In genomic region chr17:40363480-40363838, GRCh38 we compare ENCODE assay signal across 8 cellular contexts. TPM values are rescaled to one million over a fixed set of nuclear protein-coding genes. Genes with fewer than 3 reads are reported as not detected.
A peak's percentile ranks its signal among the peaks of the same experiment; 100 is the strongest.
DNase-seq lines count a peak whose midpoint lies in the region.

No MANE protein-coding gene starts in this region.

- H3K27ac Mint-ChIP-seq in activated T-cell treated with anti-CD3 and anti-CD28 coated beads, Interleukin-2, amount 50 U/mL, for 24 hours, result no peak overlapping the region
- H3K27ac Mint-ChIP-seq in activated T-helper 1 cell treated with anti-CD3 and anti-CD28 coated beads, Interleukin-12 subunit alpha, Interleukin-12 subunit beta, Interleukin-2, Interleukin-4 antibody, amounts not matched to agents 30 ng/mL and 10 ng/mL and 1 ng/mL, durations not matched to agents 14 hours and 24 hours and 36 hours, result no peak overlapping the region
- no peak overlapping the region for H3K27ac Mint-ChIP-seq in stimulated activated naive CD8-positive, alpha-beta T cell treated with anti-CD3 and anti-CD28 coated beads, Interleukin-15, Interleukin-2, amounts not matched to agents 100 ng/mL and 50 ng/mL, for 24 hours

- no peaks in the 10 kb centered on the region for H3K36me3 ChIP-seq in iPS-20b (ENCODE audit: insufficient read depth, low read depth, low read length)

- peaks cover 26% of the 10 kb centered on the region for H3K4me1 Mint-ChIP-seq in activated T-cell treated with anti-CD3 and anti-CD28 coated beads, Interleukin-2, amount 50 U/mL, for 24 hours (ENCODE audit: low read depth)
- peaks cover 9% of the 10 kb centered on the region for H3K4me1 Mint-ChIP-seq in activated T-helper 1 cell treated with anti-CD3 and anti-CD28 coated beads, Interleukin-12 subunit alpha, Interleukin-12 subunit beta, Interleukin-2, Interleukin-4 antibody, amounts not matched to agents 30 ng/mL and 10 ng/mL and 1 ng/mL, durations not matched to agents 14 hours and 24 hours and 36 hours (ENCODE audit: low read depth)
- H3K4me1 Mint-ChIP-seq in stimulated activated naive CD8-positive, alpha-beta T cell treated with anti-CD3 and anti-CD28 coated beads, Interleukin-15, Interleukin-2, amounts not matched to agents 100 ng/mL and 50 ng/mL, for 24 hours (ENCODE audit: low read depth), result peaks cover 17% of the 10 kb centered on the region

- no peaks in the 10 kb centered on the region for H3K9me3 ChIP-seq in iPS-20b (ENCODE audit: insufficient read depth, low read depth, low read length)

- no peaks in the 10 kb centered on the region for H3K9me3 Mint-ChIP-seq in activated T-cell treated with anti-CD3 and anti-CD28 coated beads, Interleukin-2, amount 50 U/mL, for 24 hours
- no peaks in the 10 kb centered on the region for H3K9me3 Mint-ChIP-seq in activated T-helper 1 cell treated with anti-CD3 and anti-CD28 coated beads, Interleukin-12 subunit alpha, Interleukin-12 subunit beta, Interleukin-2, Interleukin-4 antibody, amounts not matched to agents 30 ng/mL and 10 ng/mL and 1 ng/mL, durations not matched to agents 14 hours and 24 hours and 36 hours
- H3K9me3 Mint-ChIP-seq in stimulated activated naive CD8-positive, alpha-beta T cell treated with anti-CD3 and anti-CD28 coated beads, Interleukin-15, Interleukin-2, amounts not matched to agents 100 ng/mL and 50 ng/mL, for 24 hours, result no peaks in the 10 kb centered on the region

- H3K9ac ChIP-seq in iPS-20b (ENCODE audit: low read depth, low read length), result no peak overlapping the region; the same call in 1 of the 2 replicates

- H3K27me3 ChIP-seq in iPS-20b (ENCODE audit: insufficient read depth, low read length), result peaks cover 43% of the 10 kb centered on the region

- no peaks in the 10 kb centered on the region for H3K36me3 Mint-ChIP-seq in activated T-cell treated with anti-CD3 and anti-CD28 coated beads, Interleukin-2, amount 50 U/mL, for 24 hours (ENCODE audit: low read depth)
- H3K36me3 Mint-ChIP-seq in activated T-helper 1 cell treated with anti-CD3 and anti-CD28 coated beads, Interleukin-12 subunit alpha, Interleukin-12 subunit beta, Interleukin-2, Interleukin-4 antibody, amounts not matched to agents 30 ng/mL and 10 ng/mL and 1 ng/mL, durations not matched to agents 14 hours and 24 hours and 36 hours (ENCODE audit: low read depth), result no peaks in the 10 kb centered on the region
- H3K36me3 Mint-ChIP-seq in stimulated activated naive CD8-positive, alpha-beta T cell treated with anti-CD3 and anti-CD28 coated beads, Interleukin-15, Interleukin-2, amounts not matched to agents 100 ng/mL and 50 ng/mL, for 24 hours (ENCODE audit: low read depth), result no peaks in the 10 kb centered on the region

- peak overlapping the region; percentile 56 for H3K4me3 ChIP-seq in iPS-20b (ENCODE audit: low read length)

- H3K4me1 ChIP-seq in iPS-20b (ENCODE audit: insufficient read depth, low read length), result peaks cover 13% of the 10 kb centered on the region

- peak overlapping the region; percentile 71 for H3K4me3 Mint-ChIP-seq in activated T-cell treated with anti-CD3 and anti-CD28 coated beads, Interleukin-2, amount 50 U/mL, for 24 hours
- peak overlapping the region; percentile 78 for H3K4me3 Mint-ChIP-seq in activated T-helper 1 cell treated with anti-CD3 and anti-CD28 coated beads, Interleukin-12 subunit alpha, Interleukin-12 subunit beta, Interleukin-2, Interleukin-4 antibody, amounts not matched to agents 30 ng/mL and 10 ng/mL and 1 ng/mL, durations not matched to agents 14 hours and 24 hours and 36 hours
- peak overlapping the region; percentile 78 for H3K4me3 Mint-ChIP-seq in stimulated activated naive CD8-positive, alpha-beta T cell treated with anti-CD3 and anti-CD28 coated beads, Interleukin-15, Interleukin-2, amounts not matched to agents 100 ng/mL and 50 ng/mL, for 24 hours

- in situ Hi-C loops in ACHN (cut with HindIII; ENCODE audit: low pct_ligation_motif_present, low pct_unique_long_range_greater_than_20kb, low sequenced_read_pairs), result loop anchor here (5.0 kb wide), 1 partner anchor 61 kb away; no protein-coding TSS in a partner anchor

- no peak overlapping the region for H3K27ac ChIP-seq in iPS-20b (ENCODE audit: low read length)

- no peak for DNase-seq in activated T-cell treated with anti-CD3 and anti-CD28 coated beads, Interleukin-2, amount 50 U/mL, for 24 hours
- no peak for DNase-seq in activated T-cell treated with anti-CD3 and anti-CD28 coated beads, Interleukin-2, amount 50 U/mL, for 48 hours
- no peak for DNase-seq in activated T-helper 1 cell treated with anti-CD3 and anti-CD28 coated beads, Interleukin-12 subunit alpha, Interleukin-12 subunit beta, Interleukin-2, Interleukin-4 antibody, amounts not matched to agents 30 ng/mL and 10 ng/mL and 1 ng/mL, durations not matched to agents 14 hours and 24 hours and 36 hours (ENCODE audit: low spot score)
- no peak for DNase-seq in SHP77 (lab: John Stamatoyannopoulos, UW)
- DNase-seq in ACHN, result no peak
- no peak for DNase-seq in putamen (ENCODE audit: low spot score)

- intact Hi-C loops in activated T-helper 1 cell treated with anti-CD3 and anti-CD28 coated beads, Interleukin-12 subunit alpha, Interleukin-12 subunit beta, Interleukin-2, Interleukin-4 antibody, amounts not matched to agents 30 ng/mL and 10 ng/mL and 1 ng/mL, durations not matched to agents 14 hours and 24 hours and 36 hours (cut with micrococcal nuclease), result loop anchor here (2.0 kb wide), 1 partner anchor 31 kb away; no protein-coding TSS in a partner anchor

- H3K27me3 Mint-ChIP-seq in activated T-cell treated with anti-CD3 and anti-CD28 coated beads, Interleukin-2, amount 50 U/mL, for 24 hours, result peaks cover 22% of the 10 kb centered on the region
- peaks cover 1% of the 10 kb centered on the region for H3K27me3 Mint-ChIP-seq in activated T-helper 1 cell treated with anti-CD3 and anti-CD28 coated beads, Interleukin-12 subunit alpha, Interleukin-12 subunit beta, Interleukin-2, Interleukin-4 antibody, amounts not matched to agents 30 ng/mL and 10 ng/mL and 1 ng/mL, durations not matched to agents 14 hours and 24 hours and 36 hours (ENCODE audit: insufficient read depth)
- peaks cover 19% of the 10 kb centered on the region for H3K27me3 Mint-ChIP-seq in stimulated activated naive CD8-positive, alpha-beta T cell treated with anti-CD3 and anti-CD28 coated beads, Interleukin-15, Interleukin-2, amounts not matched to agents 100 ng/mL and 50 ng/mL, for 24 hours

RNA-seq across cellular contexts. Expression of gene GJD3, which starts 1.1 kb away (rescaled TPM):
- 0.44 and 0.56 TPM in 2 replicates for total RNA-seq in activated T-helper 1 cell treated with anti-CD3 and anti-CD28 coated beads, Interleukin-12 subunit alpha, Interleukin-12 subunit beta, Interleukin-2, Interleukin-4 antibody, amounts not matched to agents 30 ng/mL and 10 ng/mL and 1 ng/mL, durations not matched to agents 14 hours and 24 hours and 36 hours

RNA-seq across cellular contexts. Expression of gene TOP2A, which starts 54.2 kb away (rescaled TPM):
- total RNA-seq in activated T-helper 1 cell treated with anti-CD3 and anti-CD28 coated beads, Interleukin-12 subunit alpha, Interleukin-12 subunit beta, Interleukin-2, Interleukin-4 antibody, amounts not matched to agents 30 ng/mL and 10 ng/mL and 1 ng/mL, durations not matched to agents 14 hours and 24 hours and 36 hours, result 161 and 174 TPM in 2 replicates

RNA-seq across cellular contexts. Expression of gene RARA, which starts 54.5 kb away (rescaled TPM):
- total RNA-seq in activated T-helper 1 cell treated with anti-CD3 and anti-CD28 coated beads, Interleukin-12 subunit alpha, Interleukin-12 subunit beta, Interleukin-2, Interleukin-4 antibody, amounts not matched to agents 30 ng/mL and 10 ng/mL and 1 ng/mL, durations not matched to agents 14 hours and 24 hours and 36 hours, result 19.3 and 19.9 TPM in 2 replicates
